19 cellular contexts compared by ENCODE assay signal in the genomic region with DNA sequence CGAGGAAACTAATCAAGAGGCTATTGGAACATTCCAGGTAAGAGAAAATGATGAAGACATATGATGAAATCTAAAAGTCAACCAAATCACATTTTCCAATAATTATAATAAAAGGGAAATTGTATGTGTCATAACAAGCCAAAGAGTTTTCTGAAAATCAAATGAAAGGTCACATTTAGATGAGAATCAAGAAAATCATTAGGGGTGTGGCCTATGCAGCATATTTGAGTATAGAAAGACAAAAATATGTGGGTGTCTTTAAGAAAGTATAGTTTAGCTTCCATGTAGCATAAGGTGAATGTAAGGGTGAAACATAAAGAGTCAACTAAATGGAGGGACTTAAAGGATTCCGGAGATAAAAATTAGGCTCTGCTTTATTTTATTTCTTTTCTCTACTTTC.
"Had no signal": no experiment of that assay in that cellular context is flagged by ENCODE, and none has a peak within 500 bp of the region (broad histone marks: within the 10 kb centered on the region; RNA-seq: fewer than 3 reads in every experiment).

No MANE protein-coding gene starts in this region.

- ATAC-seq: left ventricle myocardium superior, mucosa of descending colon had no signal

- H3K36me3 ChIP-seq: ascending aorta, esophagus muscularis mucosa, spleen, stomach, vagina, WERI-Rb-1 had no signal

- H3K27me3 ChIP-seq: ascending aorta, esophagus muscularis mucosa, spleen, stomach, vagina had no signal

- H3K9me3 ChIP-seq: esophagus muscularis mucosa, mucosa of descending colon, stomach, vagina had no signal

- H3K4me3 Mint-ChIP-seq: dendritic cell treated with granulocyte-macrophage colony-stimulating factor and Interleukin-4, amounts not matched to agents 40 ng/mL and 50 ng/mL, for 4 days; immature natural killer cell; memory B cell; naive B cell; neural crest cell had no signal

- H3K4me1 Mint-ChIP-seq: neural crest cell had no signal

- H3K27ac ChIP-seq: ascending aorta, esophagus muscularis mucosa, spleen, stomach, vagina, WERI-Rb-1 had no signal

- H3K27ac Mint-ChIP-seq: dendritic cell treated with granulocyte-macrophage colony-stimulating factor and Interleukin-4, amounts not matched to agents 40 ng/mL and 50 ng/mL, for 4 days; immature natural killer cell; memory B cell had no signal

- H3K27me3 Mint-ChIP-seq: dendritic cell treated with granulocyte-macrophage colony-stimulating factor and Interleukin-4, amounts not matched to agents 40 ng/mL and 50 ng/mL, for 4 days; memory B cell; naive B cell had no signal

- H3K4me3 ChIP-seq: ascending aorta, esophagus muscularis mucosa, mucosa of descending colon, spleen, stomach, vagina had no signal

- DNase-seq: activated CD4-positive, alpha-beta T cell treated with anti-CD3 and anti-CD28 coated beads for 4 hours; activated effector memory CD4-positive, alpha-beta T cell treated with Interleukin-2 at 50 U/mL for 16 hours; effector CD8-positive, alpha-beta T cell; immature natural killer cell; left ventricle myocardium superior; mucosa of descending colon; naive B cell; retina; spleen; stimulated activated CD4-positive, alpha-beta T cell treated with anti-CD3 and anti-CD28 coated beads, Interleukin-4, amount 100 ng/mL, for 4 hours; stomach; trophoblast cell; WERI-Rb-1 had no signal

- H3K4me1 ChIP-seq: ascending aorta, esophagus muscularis mucosa, vagina had no signal
